8 cellular contexts compared by ENCODE assay signal in genomic region chr6:108559884-108560462, GRCh38. TPM values are rescaled to one million over a fixed set of nuclear protein-coding genes. Genes with fewer than 3 reads are reported as not detected.
DNase-seq lines count a peak whose midpoint lies in the region; ATAC-seq lines count a peak whose summit lies in the region.

No MANE protein-coding gene starts in this region.

- ATAC-seq in HG03039 (IDR thresholded peaks at IDR 0.05; ENCODE audit: unreplicated experiment), result peak; percentile 4
- peak; percentile 2 for ATAC-seq in left cardiac atrium
- ATAC-seq in GM19467 (IDR thresholded peaks at IDR 0.05; ENCODE audit: unreplicated experiment), result no peak

- intact Hi-C loops in left cardiac atrium (cut with DNase I), result loop anchor here (5.0 to 10.0 kb wide), 5 partner anchors 92 to 522 kb away; no protein-coding TSS in a partner anchor
- intact Hi-C loops in posterior cingulate gyrus (cut with DNase I), result loop anchor here (2.0 to 10.0 kb wide), 4 partner anchors 95 to 822 kb away; partner anchors contain the start of genes ARMC2 and CD164

- DNase-seq in SKM-1 treated with dmso at 0.1 percent for 144 hours (lab: John Stamatoyannopoulos, UW; ENCODE audit: unreplicated experiment) (peak; percentile 40), SKM-1 (lab: John Stamatoyannopoulos, UW; ENCODE audit: unreplicated experiment) (no peak), NCI-H748 (lab: John Stamatoyannopoulos, UW; ENCODE audit: unreplicated experiment) (peak; percentile 84), amygdala (lab: John Stamatoyannopoulos, UW) (peak in 34 of 56 donors; percentile 30 to 85 (median 64)), left cardiac atrium (peak; percentile 67), posterior cingulate gyrus (peak in 8 of 10 donors; percentile 30 to 94 (median 54))

RNA-seq across cellular contexts. Expression of gene FOXO3, which starts 0.7 kb away (rescaled TPM):
- 10 to 100 TPM; 34.0 to 38.6 TPM for total RNA-seq in left cardiac atrium
